ENCODE assay signal across 30 cellular contexts in the genomic region with DNA sequence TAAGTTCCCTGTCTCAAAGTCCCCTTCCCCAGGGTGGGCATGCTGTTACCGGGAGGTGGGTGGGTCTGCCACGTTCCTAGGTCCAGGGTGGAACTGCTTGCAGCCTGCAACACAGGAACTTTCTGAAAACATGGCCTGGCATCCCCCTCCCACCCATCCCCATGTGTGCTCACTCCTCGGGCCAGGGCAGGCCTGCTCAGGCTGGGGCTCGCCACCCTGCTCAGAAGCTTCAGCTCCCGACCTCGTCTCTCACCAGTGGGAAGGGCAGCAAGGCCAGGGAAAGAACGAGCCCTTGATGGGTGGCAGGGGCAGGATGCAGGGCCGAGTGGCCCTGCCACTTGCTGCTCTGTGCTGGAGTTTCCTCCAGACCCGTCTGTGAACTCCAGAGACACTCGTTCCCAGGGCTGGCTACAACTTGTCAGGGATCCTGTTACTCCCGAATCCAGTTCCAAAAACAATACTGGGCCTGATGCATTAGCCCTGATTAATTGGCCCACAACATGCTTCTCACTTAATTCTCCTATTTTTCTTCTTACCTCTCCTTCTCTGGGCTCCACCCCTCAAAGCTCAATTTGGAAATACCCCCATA.
"Had no signal": no experiment of that assay in that cellular context is flagged by ENCODE, and none has a peak within 500 bp of the region (broad histone marks: within the 10 kb centered on the region; RNA-seq: fewer than 3 reads in every experiment).

No MANE protein-coding gene starts in this region.

- H3K4me1 Mint-ChIP-seq: activated CD4-positive, alpha-beta T cell treated with anti-CD3 and anti-CD28 coated beads, Interleukin-2, amount 10 ng/mL, durations not matched to agents 24 days and 14 days; activated naive CD4-positive, alpha-beta T cell treated with anti-CD3 and anti-CD28 coated beads, Interleukin-2, amount 50 U/mL, for 24 hours; activated naive CD8-positive, alpha-beta T cell treated with anti-CD3 and anti-CD28 coated beads, Interleukin-2, amount 10 ng/mL, durations not matched to agents 7 days and 5 days; activated T-helper 17 cell treated with anti-CD3 and anti-CD28 coated beads, Interleukin-2, amount 50 U/mL, for 72 hours had no signal

- H3K36me3 Mint-ChIP-seq: activated naive CD4-positive, alpha-beta T cell treated with anti-CD3 and anti-CD28 coated beads, Interleukin-2, amount 50 U/mL, for 24 hours; activated naive CD8-positive, alpha-beta T cell treated with anti-CD3 and anti-CD28 coated beads, Interleukin-2, amount 10 ng/mL, durations not matched to agents 7 days and 5 days had no signal

- H3K4me3 ChIP-seq: ascending aorta, SJSA1 had no signal

- H3K36me3 ChIP-seq: ascending aorta, SJSA1 had no signal

- H3K27me3 ChIP-seq: ascending aorta, SJSA1 had no signal

- H3K9me3 ChIP-seq: ascending aorta, SJSA1, SK-N-SH had no signal

- H3K27ac ChIP-seq: ascending aorta, KMS-11, SJSA1 had no signal

- H3K27me3 Mint-ChIP-seq: activated CD4-positive, alpha-beta T cell treated with anti-CD3 and anti-CD28 coated beads, Interleukin-2, amount 10 ng/mL, durations not matched to agents 24 days and 14 days; activated naive CD8-positive, alpha-beta T cell treated with anti-CD3 and anti-CD28 coated beads, Interleukin-2, amount 10 ng/mL, durations not matched to agents 7 days and 5 days had no signal

- H3K4me3 Mint-ChIP-seq: activated CD4-positive, alpha-beta T cell treated with anti-CD3 and anti-CD28 coated beads, Interleukin-2, amount 10 ng/mL, durations not matched to agents 24 days and 14 days; activated CD8-positive, alpha-beta T cell treated with anti-CD3 and anti-CD28 coated beads for 36 hours; activated naive CD4-positive, alpha-beta T cell treated with anti-CD3 and anti-CD28 coated beads, Interleukin-2, amount 50 U/mL, for 24 hours; activated naive CD8-positive, alpha-beta T cell treated with anti-CD3 and anti-CD28 coated beads, Interleukin-2, amount 10 ng/mL, durations not matched to agents 7 days and 5 days; activated T-cell treated with anti-CD3 and anti-CD28 coated beads, Interleukin-2, amount 50 U/mL, for 72 hours; activated T-helper 17 cell treated with anti-CD3 and anti-CD28 coated beads, Interleukin-2, amount 50 U/mL, for 72 hours; T-helper 1 cell treated with Interleukin-12 subunit alpha and Interleukin-12 subunit beta and Interleukin-4 antibody, amounts not matched to agents 30 μg/mL and 1 μg/mL, for 36 hours; T-helper 2 cell treated with Interferon-gamma antibody and Interleukin-4, amounts not matched to agents 5 μg/mL and 100 μg/mL, for 36 hours had no signal

- H3K27ac Mint-ChIP-seq: activated CD4-positive, alpha-beta T cell treated with anti-CD3 and anti-CD28 coated beads, Interleukin-2, amount 10 ng/mL, durations not matched to agents 24 days and 14 days; activated CD8-positive, alpha-beta T cell treated with anti-CD3 and anti-CD28 coated beads for 36 hours; activated naive CD4-positive, alpha-beta T cell treated with anti-CD3 and anti-CD28 coated beads, Interleukin-2, amount 50 U/mL, for 24 hours; activated naive CD8-positive, alpha-beta T cell treated with anti-CD3 and anti-CD28 coated beads, Interleukin-2, amount 10 ng/mL, durations not matched to agents 7 days and 5 days; activated T-cell treated with anti-CD3 and anti-CD28 coated beads, Interleukin-2, amount 50 U/mL, for 72 hours; activated T-helper 17 cell treated with anti-CD3 and anti-CD28 coated beads, Interleukin-2, amount 50 U/mL, for 72 hours; T-helper 1 cell treated with Interleukin-12 subunit alpha and Interleukin-12 subunit beta and Interleukin-4 antibody, amounts not matched to agents 30 μg/mL and 1 μg/mL, for 36 hours; T-helper 2 cell treated with Interferon-gamma antibody and Interleukin-4, amounts not matched to agents 5 μg/mL and 100 μg/mL, for 36 hours had no signal

- DNase-seq: activated CD4-positive, alpha-beta T cell treated with anti-CD3 and anti-CD28 coated beads, Interleukin-2, amount 10 ng/mL, durations not matched to agents 24 days and 14 days; activated CD4-positive, alpha-beta T cell treated with anti-CD3 and anti-CD28 coated beads, Interleukin-2, amount 50 U/mL, for 4 hours; activated CD8-positive, alpha-beta T cell treated with anti-CD3 and anti-CD28 coated beads for 36 hours; activated gamma-delta T cell; activated naive CD4-positive, alpha-beta T cell treated with Interleukin-2 at 50 U/mL for 16 hours; activated naive CD8-positive, alpha-beta T cell treated with anti-CD3 and anti-CD28 coated beads, Interleukin-2, amount 10 ng/mL, durations not matched to agents 7 days and 5 days; activated T-cell treated with anti-CD3 and anti-CD28 coated beads, Interleukin-2, amount 50 U/mL, for 1 hour; activated T-cell treated with anti-CD3 and anti-CD28 coated beads, Interleukin-2, amount 50 U/mL, for 72 hours; amygdala; MM.1S; MV-4-11; NCI-H1092; NCI-H1436 treated with DMSO at 0.1 percent for 48 hours; NCI-H187; NCI-H2029 treated with DMSO at 0.1 percent for 48 hours; NCI-H2107; NCI-H2171; NCI-H2227 treated with DMSO at 0.1 percent for 48 hours; NCI-H446 treated with DMSO at 0.1 percent for 48 hours; NCI-H524; SHP77 treated with DMSO at 0.1 percent for 48 hours; SK-N-SH had no signal

- ATAC-seq: activated CD8-positive, alpha-beta T cell treated with anti-CD3 and anti-CD28 coated beads for 36 hours; activated T-cell treated with anti-CD3 and anti-CD28 coated beads, Interleukin-2, amount 50 U/mL, for 72 hours; activated T-helper 17 cell treated with anti-CD3 and anti-CD28 coated beads, Interleukin-2, amount 50 U/mL, for 72 hours; Panc1 had no signal

- H3K9me3 Mint-ChIP-seq: activated CD8-positive, alpha-beta T cell treated with anti-CD3 and anti-CD28 coated beads for 36 hours; activated naive CD4-positive, alpha-beta T cell treated with anti-CD3 and anti-CD28 coated beads, Interleukin-2, amount 50 U/mL, for 24 hours; activated naive CD8-positive, alpha-beta T cell treated with anti-CD3 and anti-CD28 coated beads, Interleukin-2, amount 10 ng/mL, durations not matched to agents 7 days and 5 days; T-helper 1 cell treated with Interleukin-12 subunit alpha and Interleukin-12 subunit beta and Interleukin-4 antibody, amounts not matched to agents 30 μg/mL and 1 μg/mL, for 36 hours; T-helper 2 cell treated with Interferon-gamma antibody and Interleukin-4, amounts not matched to agents 5 μg/mL and 100 μg/mL, for 36 hours had no signal
